ENCODE assay signal across 1 cellular context in the genomic region with DNA sequence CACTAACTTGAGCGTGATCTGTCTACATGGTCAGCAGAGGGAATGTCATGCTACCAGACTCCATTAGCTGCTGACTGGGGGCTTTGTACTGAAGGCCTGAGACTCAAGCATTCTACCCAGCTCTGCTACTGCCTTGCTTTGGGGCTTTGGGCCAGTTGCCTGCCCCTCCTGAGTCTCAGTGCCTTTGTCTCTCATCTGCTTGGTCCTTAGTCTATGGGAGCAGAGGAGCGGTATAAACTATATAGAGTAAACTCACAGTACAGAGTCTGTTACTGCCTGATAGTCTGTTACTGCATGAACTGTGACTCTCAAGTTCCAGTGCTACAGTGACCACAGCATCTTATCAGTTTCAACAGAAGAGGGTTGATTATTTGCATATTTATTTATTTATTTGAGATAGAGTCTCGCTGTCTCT.
A peak's percentile ranks its signal among the peaks of the same experiment; 100 is the strongest.
TF ChIP-seq lines count a peak whose summit lies in the region.

No MANE protein-coding gene starts in this region.

TF ChIP-seq in K562, 482 proteins besides CTCF, POLR2A, EP300 and RAD21 (continued from another document and continues in another):
- TF ChIP-seq, protein P1, sequence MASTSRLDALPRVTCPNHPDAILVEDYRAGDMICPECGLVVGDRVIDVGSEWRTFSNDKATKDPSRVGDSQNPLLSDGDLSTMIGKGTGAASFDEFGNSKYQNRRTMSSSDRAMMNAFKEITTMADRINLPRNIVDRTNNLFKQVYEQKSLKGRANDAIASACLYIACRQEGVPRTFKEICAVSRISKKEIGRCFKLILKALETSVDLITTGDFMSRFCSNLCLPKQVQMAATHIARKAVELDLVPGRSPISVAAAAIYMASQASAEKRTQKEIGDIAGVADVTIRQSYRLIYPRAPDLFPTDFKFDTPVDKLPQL (IDR thresholded peaks at IDR 0.05; ENCODE audit: extremely low read depth, insufficient read length), result no peak
- TF ChIP-seq TSC22D4 (tag; IDR thresholded peaks at IDR 0.05), result no peak
- TF ChIP-seq ZNF140 (CRISPR knock-in tag; IDR thresholded peaks at IDR 0.05), result no peak
- no peak for TF ChIP-seq BDP1 (IDR thresholded peaks at IDR 0.05; ENCODE audit: insufficient read depth, insufficient read length)
- TF ChIP-seq KDM2B (CRISPR knock-in tag; IDR thresholded peaks at IDR 0.05), result no peak
- TF ChIP-seq WHSC1 (IDR thresholded peaks at IDR 0.05; ENCODE audit: low read length), result no peak
- no peak for TF ChIP-seq ZNF75A (CRISPR knock-in tag; IDR thresholded peaks at IDR 0.05)
- TF ChIP-seq KAT2B (IDR thresholded peaks at IDR 0.05; ENCODE audit: low read depth, low read length), result no peak
- no peak for TF ChIP-seq ZNF57 (CRISPR knock-in tag; IDR thresholded peaks at IDR 0.05)
- TF ChIP-seq ZNF766 (CRISPR knock-in tag; conservative IDR thresholded peaks at IDR 0.05), result peak; percentile 93
- TF ChIP-seq ZNF224 (CRISPR knock-in tag; IDR thresholded peaks at IDR 0.05), result no peak
- TF ChIP-seq TARDBP (IDR thresholded peaks at IDR 0.05), result peak; percentile 84; the same call in 1 of the 2 replicates
- peak; percentile 46 for TF ChIP-seq ZFP36 (IDR thresholded peaks at IDR 0.05; ENCODE audit: low read depth, low read length, partially characterized antibody)
- no peak for TF ChIP-seq ZBTB1 (CRISPR knock-in tag; IDR thresholded peaks at IDR 0.05; ENCODE audit: borderline replicate concordance, low read depth)
- TF ChIP-seq ZNF76 (CRISPR knock-in tag; IDR thresholded peaks at IDR 0.05; ENCODE audit: borderline replicate concordance), result no peak
- 0 out of 2 replicates have a peak, but pooled peaks have one; percentile 41 for TF ChIP-seq MEF2D (tag; conservative IDR thresholded peaks at IDR 0.05; ENCODE audit: low read depth)
- TF ChIP-seq, protein P2, sequence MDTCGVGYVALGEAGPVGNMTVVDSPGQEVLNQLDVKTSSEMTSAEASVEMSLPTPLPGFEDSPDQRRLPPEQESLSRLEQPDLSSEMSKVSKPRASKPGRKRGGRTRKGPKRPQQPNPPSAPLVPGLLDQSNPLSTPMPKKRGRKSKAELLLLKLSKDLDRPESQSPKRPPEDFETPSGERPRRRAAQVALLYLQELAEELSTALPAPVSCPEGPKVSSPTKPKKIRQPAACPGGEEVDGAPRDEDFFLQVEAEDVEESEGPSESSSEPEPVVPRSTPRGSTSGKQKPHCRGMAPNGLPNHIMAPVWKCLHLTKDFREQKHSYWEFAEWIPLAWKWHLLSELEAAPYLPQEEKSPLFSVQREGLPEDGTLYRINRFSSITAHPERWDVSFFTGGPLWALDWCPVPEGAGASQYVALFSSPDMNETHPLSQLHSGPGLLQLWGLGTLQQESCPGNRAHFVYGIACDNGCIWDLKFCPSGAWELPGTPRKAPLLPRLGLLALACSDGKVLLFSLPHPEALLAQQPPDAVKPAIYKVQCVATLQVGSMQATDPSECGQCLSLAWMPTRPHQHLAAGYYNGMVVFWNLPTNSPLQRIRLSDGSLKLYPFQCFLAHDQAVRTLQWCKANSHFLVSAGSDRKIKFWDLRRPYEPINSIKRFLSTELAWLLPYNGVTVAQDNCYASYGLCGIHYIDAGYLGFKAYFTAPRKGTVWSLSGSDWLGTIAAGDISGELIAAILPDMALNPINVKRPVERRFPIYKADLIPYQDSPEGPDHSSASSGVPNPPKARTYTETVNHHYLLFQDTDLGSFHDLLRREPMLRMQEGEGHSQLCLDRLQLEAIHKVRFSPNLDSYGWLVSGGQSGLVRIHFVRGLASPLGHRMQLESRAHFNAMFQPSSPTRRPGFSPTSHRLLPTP (IDR thresholded peaks at IDR 0.05; ENCODE audit: borderline replicate concordance, extremely low read depth, insufficient read length), result no peak
- TF ChIP-seq ZNF780A (CRISPR knock-in tag; IDR thresholded peaks at IDR 0.05), result no peak
- TF ChIP-seq, protein P3, sequence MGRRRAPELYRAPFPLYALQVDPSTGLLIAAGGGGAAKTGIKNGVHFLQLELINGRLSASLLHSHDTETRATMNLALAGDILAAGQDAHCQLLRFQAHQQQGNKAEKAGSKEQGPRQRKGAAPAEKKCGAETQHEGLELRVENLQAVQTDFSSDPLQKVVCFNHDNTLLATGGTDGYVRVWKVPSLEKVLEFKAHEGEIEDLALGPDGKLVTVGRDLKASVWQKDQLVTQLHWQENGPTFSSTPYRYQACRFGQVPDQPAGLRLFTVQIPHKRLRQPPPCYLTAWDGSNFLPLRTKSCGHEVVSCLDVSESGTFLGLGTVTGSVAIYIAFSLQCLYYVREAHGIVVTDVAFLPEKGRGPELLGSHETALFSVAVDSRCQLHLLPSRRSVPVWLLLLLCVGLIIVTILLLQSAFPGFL (CRISPR knock-in tag; IDR thresholded peaks at IDR 0.05), result no peak
- TF ChIP-seq ZNF197 (CRISPR knock-in tag; IDR thresholded peaks at IDR 0.05; ENCODE audit: low read depth), result no peak
- TF ChIP-seq HMGN3 (IDR thresholded peaks at IDR 0.05; ENCODE audit: borderline replicate concordance, extremely low read depth, insufficient read length, low read depth, low read length), result no peak
- TF ChIP-seq TAF7 (tag; IDR thresholded peaks at IDR 0.05), result no peak
- TF ChIP-seq KLF10 (CRISPR knock-in tag; IDR thresholded peaks at IDR 0.05), result no peak
- no peak for TF ChIP-seq BMI1 (IDR thresholded peaks at IDR 0.05; ENCODE audit: low read length)
- TF ChIP-seq CBFA2T3 (IDR thresholded peaks at IDR 0.05), result peak; percentile 96
- TF ChIP-seq GTF2E2 (tag; IDR thresholded peaks at IDR 0.05), result no peak
- TF ChIP-seq EWSR1 (IDR thresholded peaks at IDR 0.05; ENCODE audit: borderline replicate concordance, low read depth, partially characterized antibody), result no peak
- TF ChIP-seq KAT8 (IDR thresholded peaks at IDR 0.05; ENCODE audit: low read depth), result no peak
- TF ChIP-seq PHB (CRISPR knock-in tag; IDR thresholded peaks at IDR 0.05), result no peak
- no peak for TF ChIP-seq FOS (IDR thresholded peaks at IDR 0.05; ENCODE audit: extremely low read depth, insufficient read length)
- peak; percentile 62; the same call in 1 of the 2 replicates for TF ChIP-seq RNF2 (IDR thresholded peaks at IDR 0.05)
- no peak for TF ChIP-seq SRSF7 (optimal IDR thresholded peaks at IDR 0.05; ENCODE audit: low read depth, low read length)
- TF ChIP-seq CHD2 (IDR thresholded peaks at IDR 0.05; ENCODE audit: low read depth, low read length), result no peak
- TF ChIP-seq, protein P4, sequence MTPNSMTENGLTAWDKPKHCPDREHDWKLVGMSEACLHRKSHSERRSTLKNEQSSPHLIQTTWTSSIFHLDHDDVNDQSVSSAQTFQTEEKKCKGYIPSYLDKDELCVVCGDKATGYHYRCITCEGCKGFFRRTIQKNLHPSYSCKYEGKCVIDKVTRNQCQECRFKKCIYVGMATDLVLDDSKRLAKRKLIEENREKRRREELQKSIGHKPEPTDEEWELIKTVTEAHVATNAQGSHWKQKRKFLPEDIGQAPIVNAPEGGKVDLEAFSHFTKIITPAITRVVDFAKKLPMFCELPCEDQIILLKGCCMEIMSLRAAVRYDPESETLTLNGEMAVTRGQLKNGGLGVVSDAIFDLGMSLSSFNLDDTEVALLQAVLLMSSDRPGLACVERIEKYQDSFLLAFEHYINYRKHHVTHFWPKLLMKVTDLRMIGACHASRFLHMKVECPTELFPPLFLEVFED (CRISPR knock-in tag; conservative IDR thresholded peaks at IDR 0.05), result no peak
- no peak; a peak in 1 of 4 replicates for TF ChIP-seq NONO (IDR thresholded peaks at IDR 0.05; ENCODE audit: low read depth in 2 of 2, low read length in 1 of 2)
- no peak for TF ChIP-seq GABPB2 (CRISPR knock-in tag; conservative IDR thresholded peaks at IDR 0.05)
- TF ChIP-seq, protein P5, sequence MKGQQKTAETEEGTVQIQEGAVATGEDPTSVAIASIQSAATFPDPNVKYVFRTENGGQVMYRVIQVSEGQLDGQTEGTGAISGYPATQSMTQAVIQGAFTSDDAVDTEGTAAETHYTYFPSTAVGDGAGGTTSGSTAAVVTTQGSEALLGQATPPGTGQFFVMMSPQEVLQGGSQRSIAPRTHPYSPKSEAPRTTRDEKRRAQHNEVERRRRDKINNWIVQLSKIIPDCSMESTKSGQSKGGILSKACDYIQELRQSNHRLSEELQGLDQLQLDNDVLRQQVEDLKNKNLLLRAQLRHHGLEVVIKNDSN (CRISPR knock-in tag; IDR thresholded peaks at IDR 0.05), result no peak
- TF ChIP-seq ETS2 (tag; IDR thresholded peaks at IDR 0.05; ENCODE audit: borderline replicate concordance, poor library complexity, severe bottlenecking), result no peak
- no peak for TF ChIP-seq NR4A1 (CRISPR knock-in tag; IDR thresholded peaks at IDR 0.05)
- 0 out of 2 replicates have a peak, but pooled peaks have one; percentile 50 for TF ChIP-seq NR4A1 (tag; IDR thresholded peaks at IDR 0.05)
- TF ChIP-seq, protein P6, sequence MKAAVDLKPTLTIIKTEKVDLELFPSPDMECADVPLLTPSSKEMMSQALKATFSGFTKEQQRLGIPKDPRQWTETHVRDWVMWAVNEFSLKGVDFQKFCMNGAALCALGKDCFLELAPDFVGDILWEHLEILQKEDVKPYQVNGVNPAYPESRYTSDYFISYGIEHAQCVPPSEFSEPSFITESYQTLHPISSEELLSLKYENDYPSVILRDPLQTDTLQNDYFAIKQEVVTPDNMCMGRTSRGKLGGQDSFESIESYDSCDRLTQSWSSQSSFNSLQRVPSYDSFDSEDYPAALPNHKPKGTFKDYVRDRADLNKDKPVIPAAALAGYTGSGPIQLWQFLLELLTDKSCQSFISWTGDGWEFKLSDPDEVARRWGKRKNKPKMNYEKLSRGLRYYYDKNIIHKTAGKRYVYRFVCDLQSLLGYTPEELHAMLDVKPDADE (conservative IDR thresholded peaks at IDR 0.05; ENCODE audit: control insufficient read depth, low read depth, low read length), result no peak
- 0 out of 2 replicates have a peak, but pooled peaks have one; percentile 14 for TF ChIP-seq SMARCA5 (IDR thresholded peaks at IDR 0.05)
- TF ChIP-seq, protein P7, sequence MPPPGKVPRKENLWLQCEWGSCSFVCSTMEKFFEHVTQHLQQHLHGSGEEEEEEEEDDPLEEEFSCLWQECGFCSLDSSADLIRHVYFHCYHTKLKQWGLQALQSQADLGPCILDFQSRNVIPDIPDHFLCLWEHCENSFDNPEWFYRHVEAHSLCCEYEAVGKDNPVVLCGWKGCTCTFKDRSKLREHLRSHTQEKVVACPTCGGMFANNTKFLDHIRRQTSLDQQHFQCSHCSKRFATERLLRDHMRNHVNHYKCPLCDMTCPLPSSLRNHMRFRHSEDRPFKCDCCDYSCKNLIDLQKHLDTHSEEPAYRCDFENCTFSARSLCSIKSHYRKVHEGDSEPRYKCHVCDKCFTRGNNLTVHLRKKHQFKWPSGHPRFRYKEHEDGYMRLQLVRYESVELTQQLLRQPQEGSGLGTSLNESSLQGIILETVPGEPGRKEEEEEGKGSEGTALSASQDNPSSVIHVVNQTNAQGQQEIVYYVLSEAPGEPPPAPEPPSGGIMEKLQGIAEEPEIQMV (tag; conservative IDR thresholded peaks at IDR 0.05; ENCODE audit: low read depth), result no peak
- TF ChIP-seq ZNF717 (CRISPR knock-in tag; IDR thresholded peaks at IDR 0.05), result no peak
- no peak for TF ChIP-seq IFI16 (CRISPR knock-in tag; IDR thresholded peaks at IDR 0.05)
- TF ChIP-seq, protein P8, sequence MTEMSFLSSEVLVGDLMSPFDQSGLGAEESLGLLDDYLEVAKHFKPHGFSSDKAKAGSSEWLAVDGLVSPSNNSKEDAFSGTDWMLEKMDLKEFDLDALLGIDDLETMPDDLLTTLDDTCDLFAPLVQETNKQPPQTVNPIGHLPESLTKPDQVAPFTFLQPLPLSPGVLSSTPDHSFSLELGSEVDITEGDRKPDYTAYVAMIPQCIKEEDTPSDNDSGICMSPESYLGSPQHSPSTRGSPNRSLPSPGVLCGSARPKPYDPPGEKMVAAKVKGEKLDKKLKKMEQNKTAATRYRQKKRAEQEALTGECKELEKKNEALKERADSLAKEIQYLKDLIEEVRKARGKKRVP (CRISPR knock-in tag; IDR thresholded peaks at IDR 0.05), result no peak
- TF ChIP-seq HNRNPLL (IDR thresholded peaks at IDR 0.05; ENCODE audit: low read depth, low read length, poor library complexity, severe bottlenecking), result no peak
- TF ChIP-seq ZEB2 (IDR thresholded peaks at IDR 0.05), result no peak
- TF ChIP-seq ZFPM2 (CRISPR knock-in tag; IDR thresholded peaks at IDR 0.05), result no peak
- no peak for TF ChIP-seq KLF13 (tag; IDR thresholded peaks at IDR 0.05; ENCODE audit: borderline replicate concordance, low read depth)
